ENCODE assay signal across 35 cellular contexts in the genomic region with DNA sequence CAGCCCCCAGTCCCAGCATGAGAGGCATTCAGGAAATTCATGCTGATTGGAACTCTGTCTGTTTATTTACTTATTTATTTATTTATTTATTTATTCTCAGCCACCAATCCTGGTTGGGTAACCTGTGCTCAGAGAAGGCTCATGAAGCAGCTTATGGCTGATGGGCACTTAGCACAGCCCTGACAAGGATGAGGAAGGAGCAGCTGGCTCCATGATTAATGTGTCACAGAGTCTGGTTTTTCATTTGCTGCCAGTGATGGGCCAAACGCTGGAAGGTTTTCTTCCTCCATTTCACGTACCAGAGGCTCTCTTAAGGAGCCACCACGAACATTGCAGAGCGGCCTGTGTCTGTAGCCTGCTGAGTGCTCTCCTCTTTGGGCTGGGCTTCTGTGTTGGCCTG. TPM values are rescaled to one million over a fixed set of nuclear protein-coding genes. Genes with fewer than 3 reads are reported as not detected.
"Had no signal": no experiment of that assay in that cellular context is flagged by ENCODE, and none has a peak within 500 bp of the region (broad histone marks: within the 10 kb centered on the region; RNA-seq: fewer than 3 reads in every experiment).

No MANE protein-coding gene starts in this region.

- H3K36me3 ChIP-seq: Peyer's patch, SJSA1 had no signal

- ATAC-seq: activated CD8-positive, alpha-beta memory T cell treated with anti-CD3 and anti-CD28 coated beads, Interleukin-2, amount 10 ng/mL, durations not matched to agents 7 days and 5 days; activated naive CD8-positive, alpha-beta T cell treated with anti-CD3 and anti-CD28 coated beads, Interleukin-2, amount 50 U/mL, for 24 hours; PC-3 had no signal

- H3K4me2 ChIP-seq: KMS-11, SK-N-SH had no signal

- H3K9me2 ChIP-seq: SK-N-SH had no signal

- H3K27me3 ChIP-seq: Peyer's patch, SJSA1 had no signal

- DNase-seq: activated CD4-positive, alpha-beta memory T cell treated with anti-CD3 and anti-CD28 coated beads, Interleukin-2, amount 10 ng/mL, durations not matched to agents 7 days and 5 days; activated CD4-positive, alpha-beta T cell treated with anti-CD3 and anti-CD28 coated beads for 1 hour; activated CD4-positive, alpha-beta T cell treated with anti-CD3 and anti-CD28 coated beads for 48 hours; activated CD4-positive, CD25-positive, alpha-beta regulatory T cell; activated CD8-positive, alpha-beta memory T cell treated with anti-CD3 and anti-CD28 coated beads for 24 hours; activated CD8-positive, alpha-beta memory T cell treated with anti-CD3 and anti-CD28 coated beads, Interleukin-2, amount 10 ng/mL, durations not matched to agents 7 days and 5 days; activated CD8-positive, alpha-beta memory T cell treated with anti-CD3 and anti-CD28 coated beads, Interleukin-2, amount 50 U/mL, for 48 hours; activated effector memory CD4-positive, alpha-beta T cell treated with Interleukin-2 at 50 U/mL for 16 hours; activated naive CD4-positive, alpha-beta T cell treated with anti-CD3 and anti-CD28 coated beads, Interleukin-2, amount 10 ng/mL, durations not matched to agents 7 days and 5 days; activated naive CD8-positive, alpha-beta T cell treated with anti-CD3 and anti-CD28 coated beads, Interleukin-2, amount 50 U/mL, for 24 hours; activated T-cell treated with anti-CD3 and anti-CD28 coated beads, Interleukin-2, amount 50 U/mL, for 48 hours; anterior cingulate cortex; central memory CD4-positive, alpha-beta T cell; NCI-H1092 treated with DMSO at 0.1 percent for 48 hours; NCI-H1417; NCI-H146; NCI-H187; NCI-H2029 treated with DMSO at 0.1 percent for 48 hours; NCI-H2107; NCI-H226; NCI-H446 treated with DMSO at 0.1 percent for 48 hours; NCI-H526; NCI-H748 treated with DMSO at 0.1 percent for 48 hours; NK-92 treated with Interleukin-12 subunit alpha and Interleukin-12 subunit beta, amount 100 ng/mL, for 24 hours; PC-3; Peyer's patch; RPMI8226; SHP77 treated with DMSO at 0.1 percent for 48 hours; SK-N-SH had no signal

- H3K4me3 ChIP-seq: Peyer's patch, SJSA1 had no signal

- H3K4me1 ChIP-seq: Peyer's patch, SJSA1 had no signal

- H3K27ac ChIP-seq: KMS-11, Peyer's patch, SJSA1, VCaP had no signal

- H3K9ac ChIP-seq: KMS-11, SK-N-SH had no signal

- H3K9me3 ChIP-seq: Peyer's patch, SJSA1, SK-N-SH had no signal

RNA-seq across cellular contexts. Expression of a gene that starts 28.3 kb away (rescaled TPM):
- total RNA-seq: activated CD4-positive, alpha-beta memory T cell treated with anti-CD3 and anti-CD28 coated beads, Interleukin-2, amount 10 ng/mL, durations not matched to agents 7 days and 5 days; activated CD8-positive, alpha-beta memory T cell treated with anti-CD3 and anti-CD28 coated beads, Interleukin-2, amount 10 ng/mL, durations not matched to agents 7 days and 5 days had no signal

RNA-seq across cellular contexts. Expression of a gene that starts 33.9 kb away (rescaled TPM):
- total RNA-seq: activated CD4-positive, alpha-beta memory T cell treated with anti-CD3 and anti-CD28 coated beads, Interleukin-2, amount 10 ng/mL, durations not matched to agents 7 days and 5 days; activated CD8-positive, alpha-beta memory T cell treated with anti-CD3 and anti-CD28 coated beads, Interleukin-2, amount 10 ng/mL, durations not matched to agents 7 days and 5 days; bronchial epithelial cell; cerebellum; M059J; PC-3; Peyer's patch; SJSA1 had no signal
- polyA plus RNA-seq: SK-N-SH had no signal
